In the genomic region with DNA sequence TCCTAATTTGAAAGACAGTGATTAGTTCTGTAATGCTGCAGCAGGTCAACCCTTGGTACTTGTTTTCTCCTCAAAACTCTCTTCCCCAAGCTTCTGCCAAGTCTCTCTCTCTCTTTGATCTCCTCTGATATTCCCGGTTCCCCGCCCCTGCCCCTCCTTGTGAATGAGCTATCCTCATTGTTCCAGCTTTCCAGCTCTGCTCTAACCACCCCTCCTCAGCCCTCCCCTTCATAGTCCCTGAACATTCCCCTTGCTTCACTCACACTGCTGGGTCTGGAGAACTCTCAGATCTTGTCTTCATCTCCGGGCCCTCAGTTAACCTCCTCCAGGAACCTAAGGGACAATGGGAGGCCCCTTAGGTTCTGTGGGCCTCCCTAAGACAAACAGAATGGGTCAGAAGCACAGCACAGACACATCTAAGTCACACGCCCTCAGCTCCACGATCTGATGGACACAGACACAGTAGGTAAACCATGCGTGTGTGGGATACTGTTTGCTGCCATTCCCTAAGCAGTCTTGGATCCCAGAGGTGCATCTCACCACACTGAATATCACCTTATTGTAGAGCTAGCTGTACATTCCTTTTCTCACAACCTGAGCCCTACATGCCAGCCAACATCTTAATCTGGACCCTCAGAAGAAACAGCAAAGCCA, we compare ENCODE assay signal across 1 cellular context.
TF ChIP-seq lines count a peak whose summit lies in the region.

No MANE protein-coding gene starts in this region.

TF ChIP-seq in HepG2, 621 proteins besides CTCF, POLR2A, EP300 and RAD21 (continued from another document and continues in another):
- TF ChIP-seq, protein P1, sequence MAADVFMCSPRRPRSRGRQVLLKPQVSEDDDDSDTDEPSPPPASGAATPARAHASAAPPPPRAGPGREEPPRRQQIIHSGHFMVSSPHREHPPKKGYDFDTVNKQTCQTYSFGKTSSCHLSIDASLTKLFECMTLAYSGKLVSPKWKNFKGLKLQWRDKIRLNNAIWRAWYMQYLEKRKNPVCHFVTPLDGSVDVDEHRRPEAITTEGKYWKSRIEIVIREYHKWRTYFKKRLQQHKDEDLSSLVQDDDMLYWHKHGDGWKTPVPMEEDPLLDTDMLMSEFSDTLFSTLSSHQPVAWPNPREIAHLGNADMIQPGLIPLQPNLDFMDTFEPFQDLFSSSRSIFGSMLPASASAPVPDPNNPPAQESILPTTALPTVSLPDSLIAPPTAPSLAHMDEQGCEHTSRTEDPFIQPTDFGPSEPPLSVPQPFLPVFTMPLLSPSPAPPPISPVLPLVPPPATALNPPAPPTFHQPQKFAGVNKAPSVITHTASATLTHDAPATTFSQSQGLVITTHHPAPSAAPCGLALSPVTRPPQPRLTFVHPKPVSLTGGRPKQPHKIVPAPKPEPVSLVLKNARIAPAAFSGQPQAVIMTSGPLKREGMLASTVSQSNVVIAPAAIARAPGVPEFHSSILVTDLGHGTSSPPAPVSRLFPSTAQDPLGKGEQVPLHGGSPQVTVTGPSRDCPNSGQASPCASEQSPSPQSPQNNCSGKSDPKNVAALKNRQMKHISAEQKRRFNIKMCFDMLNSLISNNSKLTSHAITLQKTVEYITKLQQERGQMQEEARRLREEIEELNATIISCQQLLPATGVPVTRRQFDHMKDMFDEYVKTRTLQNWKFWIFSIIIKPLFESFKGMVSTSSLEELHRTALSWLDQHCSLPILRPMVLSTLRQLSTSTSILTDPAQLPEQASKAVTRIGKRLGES (CRISPR knock-in tag; IDR thresholded peaks at IDR 0.05; ENCODE audit: borderline replicate concordance): no peak
- TF ChIP-seq CCDC6 (CRISPR knock-in tag; IDR thresholded peaks at IDR 0.05): no peak
- TF ChIP-seq, protein P2, sequence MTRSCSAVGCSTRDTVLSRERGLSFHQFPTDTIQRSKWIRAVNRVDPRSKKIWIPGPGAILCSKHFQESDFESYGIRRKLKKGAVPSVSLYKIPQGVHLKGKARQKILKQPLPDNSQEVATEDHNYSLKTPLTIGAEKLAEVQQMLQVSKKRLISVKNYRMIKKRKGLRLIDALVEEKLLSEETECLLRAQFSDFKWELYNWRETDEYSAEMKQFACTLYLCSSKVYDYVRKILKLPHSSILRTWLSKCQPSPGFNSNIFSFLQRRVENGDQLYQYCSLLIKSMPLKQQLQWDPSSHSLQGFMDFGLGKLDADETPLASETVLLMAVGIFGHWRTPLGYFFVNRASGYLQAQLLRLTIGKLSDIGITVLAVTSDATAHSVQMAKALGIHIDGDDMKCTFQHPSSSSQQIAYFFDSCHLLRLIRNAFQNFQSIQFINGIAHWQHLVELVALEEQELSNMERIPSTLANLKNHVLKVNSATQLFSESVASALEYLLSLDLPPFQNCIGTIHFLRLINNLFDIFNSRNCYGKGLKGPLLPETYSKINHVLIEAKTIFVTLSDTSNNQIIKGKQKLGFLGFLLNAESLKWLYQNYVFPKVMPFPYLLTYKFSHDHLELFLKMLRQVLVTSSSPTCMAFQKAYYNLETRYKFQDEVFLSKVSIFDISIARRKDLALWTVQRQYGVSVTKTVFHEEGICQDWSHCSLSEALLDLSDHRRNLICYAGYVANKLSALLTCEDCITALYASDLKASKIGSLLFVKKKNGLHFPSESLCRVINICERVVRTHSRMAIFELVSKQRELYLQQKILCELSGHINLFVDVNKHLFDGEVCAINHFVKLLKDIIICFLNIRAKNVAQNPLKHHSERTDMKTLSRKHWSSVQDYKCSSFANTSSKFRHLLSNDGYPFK (CRISPR knock-in tag; IDR thresholded peaks at IDR 0.05; ENCODE audit: borderline replicate concordance): no peak
- no peak for TF ChIP-seq ZNF484 (CRISPR knock-in tag; IDR thresholded peaks at IDR 0.05; ENCODE audit: borderline replicate concordance, low read depth)
- TF ChIP-seq SAP130 (CRISPR knock-in tag; IDR thresholded peaks at IDR 0.05; ENCODE audit: low read depth): no peak
- no peak for TF ChIP-seq ZNF891 (CRISPR knock-in tag; IDR thresholded peaks at IDR 0.05)
- TF ChIP-seq ZFP82 (CRISPR knock-in tag; IDR thresholded peaks at IDR 0.05; ENCODE audit: borderline replicate concordance): no peak
- TF ChIP-seq CENPT (CRISPR knock-in tag; IDR thresholded peaks at IDR 0.05; ENCODE audit: low read depth): no peak
- TF ChIP-seq, protein P3, sequence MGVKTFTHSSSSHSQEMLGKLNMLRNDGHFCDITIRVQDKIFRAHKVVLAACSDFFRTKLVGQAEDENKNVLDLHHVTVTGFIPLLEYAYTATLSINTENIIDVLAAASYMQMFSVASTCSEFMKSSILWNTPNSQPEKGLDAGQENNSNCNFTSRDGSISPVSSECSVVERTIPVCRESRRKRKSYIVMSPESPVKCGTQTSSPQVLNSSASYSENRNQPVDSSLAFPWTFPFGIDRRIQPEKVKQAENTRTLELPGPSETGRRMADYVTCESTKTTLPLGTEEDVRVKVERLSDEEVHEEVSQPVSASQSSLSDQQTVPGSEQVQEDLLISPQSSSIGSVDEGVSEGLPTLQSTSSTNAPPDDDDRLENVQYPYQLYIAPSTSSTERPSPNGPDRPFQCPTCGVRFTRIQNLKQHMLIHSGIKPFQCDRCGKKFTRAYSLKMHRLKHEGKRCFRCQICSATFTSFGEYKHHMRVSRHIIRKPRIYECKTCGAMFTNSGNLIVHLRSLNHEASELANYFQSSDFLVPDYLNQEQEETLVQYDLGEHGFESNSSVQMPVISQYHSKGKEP (CRISPR knock-in tag; IDR thresholded peaks at IDR 0.05): no peak
- peak; percentile 56; the same call in 1 of the 2 replicates for TF ChIP-seq SOX13 (IDR thresholded peaks at IDR 0.05)
- TF ChIP-seq SOX13 (CRISPR knock-in tag; conservative IDR thresholded peaks at IDR 0.05 in 1 of 2, IDR thresholded peaks at IDR 0.05 in 1 of 2): peak in 1 of 2 experiments; percentile 77; a peak in 2 of 4 replicates
- no peak for TF ChIP-seq SMARCE1 (IDR thresholded peaks at IDR 0.05; ENCODE audit: borderline replicate concordance)
- TF ChIP-seq TAF1 (CRISPR knock-in tag; IDR thresholded peaks at IDR 0.05): no peak
- TF ChIP-seq SOX6 (IDR thresholded peaks at IDR 0.05): no peak
- peak; percentile 44 for TF ChIP-seq SOX6 (CRISPR knock-in tag; IDR thresholded peaks at IDR 0.05)
- no peak for TF ChIP-seq ZNF510 (CRISPR knock-in tag; IDR thresholded peaks at IDR 0.05; ENCODE audit: low read depth)
- TF ChIP-seq, protein P4, sequence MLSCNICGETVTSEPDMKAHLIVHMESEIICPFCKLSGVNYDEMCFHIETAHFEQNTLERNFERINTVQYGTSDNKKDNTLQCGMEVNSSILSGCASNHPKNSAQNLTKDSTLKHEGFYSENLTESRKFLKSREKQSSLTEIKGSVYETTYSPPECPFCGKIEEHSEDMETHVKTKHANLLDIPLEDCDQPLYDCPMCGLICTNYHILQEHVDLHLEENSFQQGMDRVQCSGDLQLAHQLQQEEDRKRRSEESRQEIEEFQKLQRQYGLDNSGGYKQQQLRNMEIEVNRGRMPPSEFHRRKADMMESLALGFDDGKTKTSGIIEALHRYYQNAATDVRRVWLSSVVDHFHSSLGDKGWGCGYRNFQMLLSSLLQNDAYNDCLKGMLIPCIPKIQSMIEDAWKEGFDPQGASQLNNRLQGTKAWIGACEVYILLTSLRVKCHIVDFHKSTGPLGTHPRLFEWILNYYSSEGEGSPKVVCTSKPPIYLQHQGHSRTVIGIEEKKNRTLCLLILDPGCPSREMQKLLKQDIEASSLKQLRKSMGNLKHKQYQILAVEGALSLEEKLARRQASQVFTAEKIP (CRISPR knock-in tag; IDR thresholded peaks at IDR 0.05; ENCODE audit: borderline replicate concordance): no peak
- TF ChIP-seq, protein P5, sequence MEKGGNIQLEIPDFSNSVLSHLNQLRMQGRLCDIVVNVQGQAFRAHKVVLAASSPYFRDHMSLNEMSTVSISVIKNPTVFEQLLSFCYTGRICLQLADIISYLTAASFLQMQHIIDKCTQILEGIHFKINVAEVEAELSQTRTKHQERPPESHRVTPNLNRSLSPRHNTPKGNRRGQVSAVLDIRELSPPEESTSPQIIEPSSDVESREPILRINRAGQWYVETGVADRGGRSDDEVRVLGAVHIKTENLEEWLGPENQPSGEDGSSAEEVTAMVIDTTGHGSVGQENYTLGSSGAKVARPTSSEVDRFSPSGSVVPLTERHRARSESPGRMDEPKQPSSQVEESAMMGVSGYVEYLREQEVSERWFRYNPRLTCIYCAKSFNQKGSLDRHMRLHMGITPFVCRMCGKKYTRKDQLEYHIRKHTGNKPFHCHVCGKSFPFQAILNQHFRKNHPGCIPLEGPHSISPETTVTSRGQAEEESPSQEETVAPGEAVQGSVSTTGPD (CRISPR knock-in tag; IDR thresholded peaks at IDR 0.05): no peak
- TF ChIP-seq HNRNPLL (IDR thresholded peaks at IDR 0.05; ENCODE audit: low read depth, low read length, poor library complexity, severe bottlenecking): no peak
- TF ChIP-seq, protein P6, sequence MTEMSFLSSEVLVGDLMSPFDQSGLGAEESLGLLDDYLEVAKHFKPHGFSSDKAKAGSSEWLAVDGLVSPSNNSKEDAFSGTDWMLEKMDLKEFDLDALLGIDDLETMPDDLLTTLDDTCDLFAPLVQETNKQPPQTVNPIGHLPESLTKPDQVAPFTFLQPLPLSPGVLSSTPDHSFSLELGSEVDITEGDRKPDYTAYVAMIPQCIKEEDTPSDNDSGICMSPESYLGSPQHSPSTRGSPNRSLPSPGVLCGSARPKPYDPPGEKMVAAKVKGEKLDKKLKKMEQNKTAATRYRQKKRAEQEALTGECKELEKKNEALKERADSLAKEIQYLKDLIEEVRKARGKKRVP (CRISPR knock-in tag; IDR thresholded peaks at IDR 0.05): no peak
- TF ChIP-seq SP5 (CRISPR knock-in tag; IDR thresholded peaks at IDR 0.05; ENCODE audit: borderline replicate concordance, low read depth): peak; percentile 67; the same call in 1 of the 2 replicates
- TF ChIP-seq, protein P7, sequence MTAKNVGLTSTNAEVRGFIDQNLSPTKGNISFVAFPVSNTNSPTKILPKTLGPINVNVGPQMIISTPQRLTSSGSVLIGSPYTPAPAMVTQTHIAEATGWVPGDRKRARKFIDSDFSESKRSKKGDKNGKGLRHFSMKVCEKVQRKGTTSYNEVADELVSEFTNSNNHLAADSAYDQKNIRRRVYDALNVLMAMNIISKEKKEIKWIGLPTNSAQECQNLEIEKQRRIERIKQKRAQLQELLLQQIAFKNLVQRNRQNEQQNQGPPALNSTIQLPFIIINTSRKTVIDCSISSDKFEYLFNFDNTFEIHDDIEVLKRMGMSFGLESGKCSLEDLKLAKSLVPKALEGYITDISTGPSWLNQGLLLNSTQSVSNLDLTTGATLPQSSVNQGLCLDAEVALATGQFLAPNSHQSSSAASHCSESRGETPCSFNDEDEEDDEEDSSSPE (CRISPR knock-in tag; IDR thresholded peaks at IDR 0.05): no peak
- TF ChIP-seq, protein P8, sequence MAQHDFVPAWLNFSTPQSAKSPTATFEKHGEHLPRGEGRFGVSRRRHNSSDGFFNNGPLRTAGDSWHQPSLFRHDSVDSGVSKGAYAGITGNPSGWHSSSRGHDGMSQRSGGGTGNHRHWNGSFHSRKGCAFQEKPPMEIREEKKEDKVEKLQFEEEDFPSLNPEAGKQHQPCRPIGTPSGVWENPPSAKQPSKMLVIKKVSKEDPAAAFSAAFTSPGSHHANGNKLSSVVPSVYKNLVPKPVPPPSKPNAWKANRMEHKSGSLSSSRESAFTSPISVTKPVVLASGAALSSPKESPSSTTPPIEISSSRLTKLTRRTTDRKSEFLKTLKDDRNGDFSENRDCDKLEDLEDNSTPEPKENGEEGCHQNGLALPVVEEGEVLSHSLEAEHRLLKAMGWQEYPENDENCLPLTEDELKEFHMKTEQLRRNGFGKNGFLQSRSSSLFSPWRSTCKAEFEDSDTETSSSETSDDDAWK (CRISPR knock-in tag; IDR thresholded peaks at IDR 0.05): no peak
- TF ChIP-seq ZNF776 (CRISPR knock-in tag; IDR thresholded peaks at IDR 0.05): no peak
- TF ChIP-seq, protein P9, sequence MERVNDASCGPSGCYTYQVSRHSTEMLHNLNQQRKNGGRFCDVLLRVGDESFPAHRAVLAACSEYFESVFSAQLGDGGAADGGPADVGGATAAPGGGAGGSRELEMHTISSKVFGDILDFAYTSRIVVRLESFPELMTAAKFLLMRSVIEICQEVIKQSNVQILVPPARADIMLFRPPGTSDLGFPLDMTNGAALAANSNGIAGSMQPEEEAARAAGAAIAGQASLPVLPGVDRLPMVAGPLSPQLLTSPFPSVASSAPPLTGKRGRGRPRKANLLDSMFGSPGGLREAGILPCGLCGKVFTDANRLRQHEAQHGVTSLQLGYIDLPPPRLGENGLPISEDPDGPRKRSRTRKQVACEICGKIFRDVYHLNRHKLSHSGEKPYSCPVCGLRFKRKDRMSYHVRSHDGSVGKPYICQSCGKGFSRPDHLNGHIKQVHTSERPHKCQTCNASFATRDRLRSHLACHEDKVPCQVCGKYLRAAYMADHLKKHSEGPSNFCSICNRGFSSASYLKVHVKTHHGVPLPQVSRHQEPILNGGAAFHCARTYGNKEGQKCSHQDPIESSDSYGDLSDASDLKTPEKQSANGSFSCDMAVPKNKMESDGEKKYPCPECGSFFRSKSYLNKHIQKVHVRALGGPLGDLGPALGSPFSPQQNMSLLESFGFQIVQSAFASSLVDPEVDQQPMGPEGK (CRISPR knock-in tag; IDR thresholded peaks at IDR 0.05): 0 out of 2 replicates have a peak, but pooled peaks have one; percentile 19
- no peak for TF ChIP-seq MAFG (CRISPR knock-in tag; IDR thresholded peaks at IDR 0.05)
- TF ChIP-seq POLR2G (IDR thresholded peaks at IDR 0.05; ENCODE audit: low read depth, low read length): no peak
- TF ChIP-seq, protein P10, sequence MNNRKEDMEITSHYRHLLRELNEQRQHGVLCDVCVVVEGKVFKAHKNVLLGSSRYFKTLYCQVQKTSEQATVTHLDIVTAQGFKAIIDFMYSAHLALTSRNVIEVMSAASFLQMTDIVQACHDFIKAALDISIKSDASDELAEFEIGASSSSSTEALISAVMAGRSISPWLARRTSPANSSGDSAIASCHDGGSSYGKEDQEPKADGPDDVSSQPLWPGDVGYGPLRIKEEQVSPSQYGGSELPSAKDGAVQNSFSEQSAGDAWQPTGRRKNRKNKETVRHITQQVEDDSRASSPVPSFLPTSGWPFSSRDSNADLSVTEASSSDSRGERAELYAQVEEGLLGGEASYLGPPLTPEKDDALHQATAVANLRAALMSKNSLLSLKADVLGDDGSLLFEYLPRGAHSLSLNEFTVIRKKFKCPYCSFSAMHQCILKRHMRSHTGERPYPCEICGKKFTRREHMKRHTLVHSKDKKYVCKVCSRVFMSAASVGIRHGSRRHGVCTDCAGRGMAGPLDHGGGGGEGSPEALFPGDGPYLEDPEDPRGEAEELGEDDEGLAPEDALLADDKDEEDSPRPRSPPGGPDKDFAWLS (CRISPR knock-in tag; IDR thresholded peaks at IDR 0.05; ENCODE audit: borderline replicate concordance): no peak
- TF ChIP-seq ZNF12 (CRISPR knock-in tag; IDR thresholded peaks at IDR 0.05): no peak
- no peak for TF ChIP-seq RFX1 (IDR thresholded peaks at IDR 0.05)
- TF ChIP-seq, protein P11, sequence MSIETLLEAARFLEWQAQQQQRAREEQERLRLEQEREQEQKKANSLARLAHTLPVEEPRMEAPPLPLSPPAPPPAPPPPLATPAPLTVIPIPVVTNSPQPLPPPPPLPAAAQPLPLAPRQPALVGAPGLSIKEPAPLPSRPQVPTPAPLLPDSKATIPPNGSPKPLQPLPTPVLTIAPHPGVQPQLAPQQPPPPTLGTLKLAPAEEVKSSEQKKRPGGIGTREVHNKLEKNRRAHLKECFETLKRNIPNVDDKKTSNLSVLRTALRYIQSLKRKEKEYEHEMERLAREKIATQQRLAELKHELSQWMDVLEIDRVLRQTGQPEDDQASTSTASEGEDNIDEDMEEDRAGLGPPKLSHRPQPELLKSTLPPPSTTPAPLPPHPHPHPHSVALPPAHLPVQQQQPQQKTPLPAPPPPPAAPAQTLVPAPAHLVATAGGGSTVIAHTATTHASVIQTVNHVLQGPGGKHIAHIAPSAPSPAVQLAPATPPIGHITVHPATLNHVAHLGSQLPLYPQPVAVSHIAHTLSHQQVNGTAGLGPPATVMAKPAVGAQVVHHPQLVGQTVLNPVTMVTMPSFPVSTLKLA (IDR thresholded peaks at IDR 0.05): no peak
- TF ChIP-seq HOXD1 (CRISPR knock-in tag; IDR thresholded peaks at IDR 0.05): no peak
